Comparison of ENCODE assay signal across 26 cellular contexts in genomic region chr12:85996280-85996679, GRCh38.
A peak's percentile ranks its signal among the peaks of the same experiment; 100 is the strongest.
DNase-seq lines count a peak whose midpoint lies in the region; ATAC-seq and TF ChIP-seq lines count a peak whose summit lies in the region.
"Had no signal": no experiment of that assay in that cellular context is flagged by ENCODE, and none has a peak within 500 bp of the region (broad histone marks: within the 10 kb centered on the region; RNA-seq: fewer than 3 reads in every experiment).

No MANE protein-coding gene starts in this region.

- no peak overlapping the region for H3K4me3 Mint-ChIP-seq in activated T-cell treated with anti-CD3 and anti-CD28 coated beads, Interleukin-2, amount 50 U/mL, for 72 hours
- H3K4me3 Mint-ChIP-seq: activated B cell treated with CpG ODN at 0.5 μM for 24 hours; activated CD8-positive, alpha-beta memory T cell treated with anti-CD3 and anti-CD28 coated beads, Interleukin-2, amount 10 ng/mL, durations not matched to agents 7 days and 5 days; activated naive CD8-positive, alpha-beta T cell treated with anti-CD3 and anti-CD28 coated beads, Interleukin-2, amount 50 U/mL, for 24 hours; CD8-positive, alpha-beta T cell; stimulated activated naive CD8-positive, alpha-beta T cell treated with anti-CD3 and anti-CD28 coated beads, Interleukin-15, Interleukin-2, amounts not matched to agents 100 ng/mL and 50 ng/mL, for 24 hours had no signal

- H3K4me3 ChIP-seq in RWPE2 (ENCODE audit: severe bottlenecking) = no peak overlapping the region
- H3K4me3 ChIP-seq in fibroblast of lung (replicated peaks in 1 of 4; ENCODE audit: control extremely low read depth in 1 of 4, insufficient read depth in 1 of 4, low read depth in 3 of 4, low read length in 4 of 4) = no peak overlapping the region
- H3K4me3 ChIP-seq: body of pancreas, left ventricle myocardium inferior, vagina had no signal

- H3K27ac ChIP-seq in RWPE2 (ENCODE audit: poor library complexity, severe bottlenecking) = no peak overlapping the region
- no peak overlapping the region for H3K27ac ChIP-seq in fibroblast of lung (ENCODE audit: insufficient read depth, low read length)
- H3K27ac ChIP-seq: body of pancreas, left ventricle myocardium inferior, vagina had no signal

- DNase-seq in activated T-cell treated with anti-CD3 and anti-CD28 coated beads, Interleukin-2, amount 50 U/mL, for 72 hours = no peak
- DNase-seq in activated T-cell treated with anti-CD3 and anti-CD28 coated beads, Interleukin-2, amount 50 U/mL, for 1 hour = no peak
- no peak for DNase-seq in RWPE2 (ENCODE audit: low spot score)
- peak; percentile 9 to 15 for DNase-seq in fibroblast of lung (ENCODE audit: low read depth in 2 of 2)
- peak; percentile 35 for DNase-seq in pulmonary artery endothelial cell (ENCODE audit: low read depth, low spot score)
- DNase-seq in DMS79 treated with DMSO at 0.1 percent for 48 hours (lab: John Stamatoyannopoulos, UW) = no peak
- DNase-seq in HUDEP-2 (lab: John Stamatoyannopoulos, UW; ENCODE audit: unreplicated experiment in 76 of 76) = no peak
- no peak for DNase-seq in OCI-M1 (lab: John Stamatoyannopoulos, UW)
- DNase-seq: activated B cell treated with CpG ODN at 0.5 μM for 24 hours; activated CD8-positive, alpha-beta memory T cell treated with anti-CD3 and anti-CD28 coated beads, Interleukin-2, amount 10 ng/mL, durations not matched to agents 7 days and 5 days; activated naive CD8-positive, alpha-beta T cell treated with anti-CD3 and anti-CD28 coated beads, Interleukin-2, amount 50 U/mL, for 24 hours; activated T-cell treated with anti-CD3 and anti-CD28 coated beads, Interleukin-2, amount 50 U/mL, for 48 hours; AML-193; body of pancreas; CD8-positive, alpha-beta T cell; H7; head of caudate nucleus; left ventricle myocardium inferior; NCI-H1048; NCI-H1694 treated with DMSO at 0.1 percent for 48 hours; posterior cingulate gyrus; right cardiac atrium; RPMI8226; stimulated activated CD4-positive, alpha-beta T cell treated with anti-CD3 and anti-CD28 coated beads, Interleukin-1b, Interleukin-23, amount 100 ng/mL, for 48 hours had no signal

- H3K9me3 Mint-ChIP-seq in activated T-cell treated with anti-CD3 and anti-CD28 coated beads, Interleukin-2, amount 50 U/mL, for 72 hours = peaks cover 18 to 21% of the 10 kb centered on the region in 2 donors

- H4K20me1 ChIP-seq in fibroblast of lung (ENCODE audit: control insufficient read depth, extremely low read depth, insufficient read depth, low read length) = no peaks in the 10 kb centered on the region

- no peak overlapping the region for H3K4me2 ChIP-seq in fibroblast of lung (ENCODE audit: extremely low read depth, insufficient read depth, low read length)

- H3K27me3 ChIP-seq in RWPE2 (ENCODE audit: insufficient read depth, poor library complexity, severe bottlenecking) (no peaks in the 10 kb centered on the region), fibroblast of lung (ENCODE audit: control insufficient read depth, insufficient read depth, low read length) (no peaks in the 10 kb centered on the region)
- H3K27me3 ChIP-seq: body of pancreas, vagina had no signal

- H3K79me2 ChIP-seq in fibroblast of lung (ENCODE audit: control insufficient read depth, insufficient read depth, low read length) = no peaks in the 10 kb centered on the region

- no peak overlapping the region for H3K9ac ChIP-seq in fibroblast of lung (ENCODE audit: insufficient read depth, low read length)

- no peak for ATAC-seq in activated T-cell treated with anti-CD3 and anti-CD28 coated beads, Interleukin-2, amount 50 U/mL, for 72 hours (replicated peaks in 1 of 2)
- 0 out of 3 replicates have a peak, but pooled peaks have one; percentile 40 for ATAC-seq in RWPE2 (ENCODE audit: low read depth)
- ATAC-seq: activated CD8-positive, alpha-beta memory T cell treated with anti-CD3 and anti-CD28 coated beads, Interleukin-2, amount 10 ng/mL, durations not matched to agents 7 days and 5 days; activated naive CD8-positive, alpha-beta T cell treated with anti-CD3 and anti-CD28 coated beads, Interleukin-2, amount 50 U/mL, for 24 hours; body of pancreas; CD8-positive, alpha-beta T cell; right cardiac atrium had no signal

- no peaks in the 10 kb centered on the region for H3K4me1 Mint-ChIP-seq in activated T-cell treated with anti-CD3 and anti-CD28 coated beads, Interleukin-2, amount 50 U/mL, for 72 hours (ENCODE audit: low read depth)
- H3K4me1 Mint-ChIP-seq: activated B cell treated with CpG ODN at 0.5 μM for 24 hours; activated CD8-positive, alpha-beta memory T cell treated with anti-CD3 and anti-CD28 coated beads, Interleukin-2, amount 10 ng/mL, durations not matched to agents 7 days and 5 days; activated naive CD8-positive, alpha-beta T cell treated with anti-CD3 and anti-CD28 coated beads, Interleukin-2, amount 50 U/mL, for 24 hours had no signal

- H2AFZ ChIP-seq in fibroblast of lung (ENCODE audit: low read length) = no peak overlapping the region

- TF ChIP-seq CTCF in RWPE2 (IDR thresholded peaks at IDR 0.05; ENCODE audit: poor library complexity, severe bottlenecking) (no peak), fibroblast of lung (conservative IDR thresholded peaks at IDR 0.05 in 1 of 2, IDR thresholded peaks at IDR 0.05 in 1 of 2; ENCODE audit: low read depth in 1 of 2, low read length in 2 of 2) (no peak)

- H3K36me3 ChIP-seq in RWPE2 (ENCODE audit: low read depth) = no peaks in the 10 kb centered on the region
- H3K36me3 ChIP-seq in fibroblast of lung (ENCODE audit: control insufficient read depth, insufficient read depth, low read length) = no peaks in the 10 kb centered on the region
- H3K36me3 ChIP-seq: left ventricle myocardium inferior, vagina had no signal

- H3K27me3 Mint-ChIP-seq in activated T-cell treated with anti-CD3 and anti-CD28 coated beads, Interleukin-2, amount 50 U/mL, for 72 hours (ENCODE audit: low read depth) = no peaks in the 10 kb centered on the region
- H3K27me3 Mint-ChIP-seq: activated B cell treated with CpG ODN at 0.5 μM for 24 hours; activated CD8-positive, alpha-beta memory T cell treated with anti-CD3 and anti-CD28 coated beads, Interleukin-2, amount 10 ng/mL, durations not matched to agents 7 days and 5 days; activated naive CD8-positive, alpha-beta T cell treated with anti-CD3 and anti-CD28 coated beads, Interleukin-2, amount 50 U/mL, for 24 hours; stimulated activated naive CD8-positive, alpha-beta T cell treated with anti-CD3 and anti-CD28 coated beads, Interleukin-15, Interleukin-2, amounts not matched to agents 100 ng/mL and 50 ng/mL, for 24 hours had no signal

- peaks cover 2% of the 10 kb centered on the region in 2 donors for H3K36me3 Mint-ChIP-seq in activated T-cell treated with anti-CD3 and anti-CD28 coated beads, Interleukin-2, amount 50 U/mL, for 72 hours (ENCODE audit: insufficient read depth in 2 of 2)
- H3K36me3 Mint-ChIP-seq: activated CD8-positive, alpha-beta memory T cell treated with anti-CD3 and anti-CD28 coated beads, Interleukin-2, amount 10 ng/mL, durations not matched to agents 7 days and 5 days; CD8-positive, alpha-beta T cell had no signal

- H3K9me3 ChIP-seq in RWPE2 (ENCODE audit: severe bottlenecking) = no peaks in the 10 kb centered on the region
- no peaks in the 10 kb centered on the region for H3K9me3 ChIP-seq in fibroblast of lung (ENCODE audit: control insufficient read depth, insufficient read depth, low read depth, low read length)
- H3K9me3 ChIP-seq: vagina had no signal

- H3K27ac Mint-ChIP-seq in activated T-cell treated with anti-CD3 and anti-CD28 coated beads, Interleukin-2, amount 50 U/mL, for 72 hours = peak overlapping the region; percentile 60
- H3K27ac Mint-ChIP-seq: activated B cell treated with CpG ODN at 0.5 μM for 24 hours; activated CD8-positive, alpha-beta memory T cell treated with anti-CD3 and anti-CD28 coated beads, Interleukin-2, amount 10 ng/mL, durations not matched to agents 7 days and 5 days; activated naive CD8-positive, alpha-beta T cell treated with anti-CD3 and anti-CD28 coated beads, Interleukin-2, amount 50 U/mL, for 24 hours; CD8-positive, alpha-beta T cell; stimulated activated naive CD8-positive, alpha-beta T cell treated with anti-CD3 and anti-CD28 coated beads, Interleukin-15, Interleukin-2, amounts not matched to agents 100 ng/mL and 50 ng/mL, for 24 hours had no signal

- H3K4me1 ChIP-seq in RWPE2 (ENCODE audit: insufficient read depth, poor library complexity, severe bottlenecking) (peaks cover 5% of the 10 kb centered on the region), fibroblast of lung (ENCODE audit: control insufficient read depth, extremely low read depth, insufficient read depth, low read length) (no peaks in the 10 kb centered on the region)
- H3K4me1 ChIP-seq: body of pancreas, left ventricle myocardium inferior, vagina had no signal

Comparison
In these comparisons a context has a peak if more than half of its experiments do, and no peak if none do; other contexts are left out.
1. DNase-seq: peak in fibroblast of lung (2 of 2) and pulmonary artery endothelial cell (single experiment); none in activated T-cell treated with anti-CD3 and anti-CD28 coated beads, Interleukin-2, amount 50 U/mL, for 72 hours (0 of 2), activated T-cell treated with anti-CD3 and anti-CD28 coated beads, Interleukin-2, amount 50 U/mL, for 1 hour (single experiment), RWPE2 (single experiment), DMS79 treated with DMSO at 0.1 percent for 48 hours (single experiment), HUDEP-2 (0 of 76) and OCI-M1 (single experiment).